ENCODE assay signal across 24 cellular contexts in genomic region chr13:100470841-100471505, GRCh38.
"Had no signal": no experiment of that assay in that cellular context is flagged by ENCODE, and none has a peak within 500 bp of the region (broad histone marks: within the 10 kb centered on the region; RNA-seq: fewer than 3 reads in every experiment).

No MANE protein-coding gene starts in this region.

- H3K27ac Mint-ChIP-seq: activated CD4-positive, alpha-beta T cell treated with anti-CD3 and anti-CD28 coated beads, Interleukin-2, amount 10 ng/mL, durations not matched to agents 24 days and 14 days; activated naive CD4-positive, alpha-beta T cell treated with anti-CD3 and anti-CD28 coated beads, Interleukin-2, amount 10 ng/mL, durations not matched to agents 7 days and 5 days; activated naive CD8-positive, alpha-beta T cell treated with anti-CD3 and anti-CD28 coated beads, Interleukin-2, amount 10 ng/mL, durations not matched to agents 7 days and 5 days had no signal

- H3K27me3 Mint-ChIP-seq: activated CD4-positive, alpha-beta T cell treated with anti-CD3 and anti-CD28 coated beads, Interleukin-2, amount 10 ng/mL, durations not matched to agents 24 days and 14 days; activated naive CD4-positive, alpha-beta T cell treated with anti-CD3 and anti-CD28 coated beads, Interleukin-2, amount 10 ng/mL, durations not matched to agents 7 days and 5 days; activated naive CD8-positive, alpha-beta T cell treated with anti-CD3 and anti-CD28 coated beads, Interleukin-2, amount 10 ng/mL, durations not matched to agents 7 days and 5 days had no signal

- H3K4me3 Mint-ChIP-seq: activated CD4-positive, alpha-beta T cell treated with anti-CD3 and anti-CD28 coated beads, Interleukin-2, amount 10 ng/mL, durations not matched to agents 24 days and 14 days; activated naive CD4-positive, alpha-beta T cell treated with anti-CD3 and anti-CD28 coated beads, Interleukin-2, amount 10 ng/mL, durations not matched to agents 7 days and 5 days; activated naive CD8-positive, alpha-beta T cell treated with anti-CD3 and anti-CD28 coated beads, Interleukin-2, amount 10 ng/mL, durations not matched to agents 7 days and 5 days; brain had no signal

- H3K9me3 Mint-ChIP-seq: activated CD4-positive, alpha-beta T cell treated with anti-CD3 and anti-CD28 coated beads, Interleukin-2, amount 10 ng/mL, durations not matched to agents 24 days and 14 days; activated naive CD4-positive, alpha-beta T cell treated with anti-CD3 and anti-CD28 coated beads, Interleukin-2, amount 10 ng/mL, durations not matched to agents 7 days and 5 days; activated naive CD8-positive, alpha-beta T cell treated with anti-CD3 and anti-CD28 coated beads, Interleukin-2, amount 10 ng/mL, durations not matched to agents 7 days and 5 days had no signal

- ATAC-seq: gastroesophageal sphincter, mucosa of descending colon had no signal

- H3K4me3 ChIP-seq: ascending aorta, cardiac muscle cell, coronary artery, dorsolateral prefrontal cortex, gastroesophageal sphincter, hepatocyte, left ventricle myocardium inferior, lung, mucosa of descending colon, right atrium auricular region, transverse colon had no signal

- H3K36me3 Mint-ChIP-seq: activated naive CD4-positive, alpha-beta T cell treated with anti-CD3 and anti-CD28 coated beads, Interleukin-2, amount 10 ng/mL, durations not matched to agents 7 days and 5 days; activated naive CD8-positive, alpha-beta T cell treated with anti-CD3 and anti-CD28 coated beads, Interleukin-2, amount 10 ng/mL, durations not matched to agents 7 days and 5 days had no signal

- DNase-seq: activated CD4-positive, alpha-beta T cell treated with anti-CD3 and anti-CD28 coated beads, Interleukin-2, amount 10 ng/mL, durations not matched to agents 24 days and 14 days; activated CD8-positive, alpha-beta memory T cell treated with anti-CD3 and anti-CD28 coated beads, Interleukin-2, amount 50 U/mL, for 48 hours; activated gamma-delta T cell; activated naive CD4-positive, alpha-beta T cell treated with anti-CD3 and anti-CD28 coated beads, Interleukin-2, amount 10 ng/mL, durations not matched to agents 7 days and 5 days; activated naive CD8-positive, alpha-beta T cell treated with anti-CD3 and anti-CD28 coated beads, Interleukin-2, amount 10 ng/mL, durations not matched to agents 7 days and 5 days; dorsolateral prefrontal cortex; effector memory CD4-positive, alpha-beta T cell; islet precursor cell; left ventricle myocardium inferior; mesendoderm; mucosa of descending colon; nucleus accumbens; stimulated activated naive CD4-positive, alpha-beta T cell treated with Interleukin-2 at 50 U/mL for 16 hours; T1000; transverse colon; WERI-Rb-1 had no signal
